ENCODE assay signal across 14 cellular contexts in genomic region chr20:52936368-52936986, GRCh38. TPM values are rescaled to one million over a fixed set of nuclear protein-coding genes. Genes with fewer than 3 reads are reported as not detected.
DNase-seq lines count a peak whose midpoint lies in the region; ATAC-seq and TF ChIP-seq lines count a peak whose summit lies in the region.
"Had no signal": no experiment of that assay in that cellular context is flagged by ENCODE, and none has a peak within 500 bp of the region (broad histone marks: within the 10 kb centered on the region; RNA-seq: fewer than 3 reads in every experiment).

No MANE protein-coding gene starts in this region.

- H3K27me3 ChIP-seq in trophoblast cell (ENCODE audit: insufficient read depth, low read length), result peaks cover 2% of the 10 kb centered on the region

- no peak overlapping the region for H2AFZ ChIP-seq in trophoblast cell (ENCODE audit: insufficient read depth, low read length, poor library complexity)
- H2AFZ ChIP-seq: PC-9 had no signal

- no peak overlapping the region for H2BK120ac ChIP-seq in trophoblast cell (ENCODE audit: insufficient read depth, low read length, poor library complexity)

- H4K12ac ChIP-seq in trophoblast cell (ENCODE audit: low read depth, low read length), result no peak overlapping the region

- H3K79me2 ChIP-seq in trophoblast cell (ENCODE audit: control insufficient read depth, insufficient read depth, low read length, poor library complexity), result no peaks in the 10 kb centered on the region

- H3K4me3 ChIP-seq in trophoblast cell (ENCODE audit: low read depth, low read length), result no peak overlapping the region
- H3K4me3 ChIP-seq: PC-9 had no signal

- H3K23ac ChIP-seq in trophoblast cell (ENCODE audit: low read length), result no peak overlapping the region

- no peak for TF ChIP-seq CTCF in VCaP (conservative IDR thresholded peaks at IDR 0.05)

- H4K91ac ChIP-seq in trophoblast cell (ENCODE audit: low read depth, low read length), result no peak overlapping the region

- no peak overlapping the region for H3K4me2 ChIP-seq in trophoblast cell (ENCODE audit: low read length)
- H3K4me2 ChIP-seq: PC-9 had no signal

- H3K4me1 ChIP-seq in trophoblast cell (ENCODE audit: control insufficient read depth in 1 of 2, insufficient read depth in 2 of 2, low read length in 2 of 2), result no peaks in the 10 kb centered on the region

- DNase-seq in DMS 273 (lab: John Stamatoyannopoulos, UW; ENCODE audit: unreplicated experiment), result peak; percentile 86
- DNase-seq in NCI-H446 (lab: John Stamatoyannopoulos, UW), result peak; percentile 58 to 81
- DNase-seq in kidney tubule cell (ENCODE audit: low spot score), result peak; percentile 42
- DNase-seq in NCI-H748 (lab: John Stamatoyannopoulos, UW; ENCODE audit: unreplicated experiment), result no peak
- DNase-seq in trophoblast cell, result no peak
- DNase-seq: CD4-positive, alpha-beta memory T cell; KBM-7; NCI-H1048; NCI-H510A treated with DMSO at 0.1 percent for 48 hours; PC-9; Right ventricle myocardium superior had no signal

- H3K36me3 ChIP-seq in trophoblast cell (ENCODE audit: control insufficient read depth in 1 of 2, insufficient read depth in 2 of 2, low read length in 2 of 2), result no peaks in the 10 kb centered on the region

- H2BK5ac ChIP-seq in trophoblast cell (ENCODE audit: low read depth, low read length, poor library complexity), result no peak overlapping the region

- H3K18ac ChIP-seq in trophoblast cell (ENCODE audit: low read length), result no peak overlapping the region

- ATAC-seq in HG03457 (IDR thresholded peaks at IDR 0.05; ENCODE audit: unreplicated experiment), result no peak
- ATAC-seq: SK-N-SH treated with all-trans-retinoic acid at 6 μM for 48 hours had no signal

- H3K14ac ChIP-seq in trophoblast cell (ENCODE audit: low read length), result no peak overlapping the region

- H3K27ac ChIP-seq in VCaP (peak overlapping the region; percentile 15; the same call in 1 of the 2 replicates), trophoblast cell (ENCODE audit: low read depth, low read length) (no peak overlapping the region)
- H3K27ac ChIP-seq: PC-9 had no signal

- H3K79me1 ChIP-seq in trophoblast cell (ENCODE audit: low read length), result no peaks in the 10 kb centered on the region

- H4K8ac ChIP-seq in trophoblast cell (ENCODE audit: low read depth, low read length), result no peak overlapping the region

- H3K4ac ChIP-seq in trophoblast cell (ENCODE audit: low read depth, low read length), result no peak overlapping the region

- no peaks in the 10 kb centered on the region for H3K9me3 ChIP-seq in trophoblast cell (ENCODE audit: insufficient read depth, low read depth, low read length)

- H2AK5ac ChIP-seq in trophoblast cell (ENCODE audit: low read length), result no peak overlapping the region

- no peak overlapping the region for H2BK12ac ChIP-seq in trophoblast cell (ENCODE audit: low read length)

- WGBS in trophoblast cell (ENCODE audit: extremely low coverage, insufficient coverage, insufficient read length), result no CpG with 5 or more reads among the region's 9 CpGs

- H3K9ac ChIP-seq in trophoblast cell (ENCODE audit: low read length), result no peak overlapping the region

RNA-seq across cellular contexts. Expression of gene TSHZ2, which starts 35.7 kb away (rescaled TPM):
- polyA plus RNA-seq in trophoblast cell (2013), result 0.14 and 0.22 TPM in 2 replicates

Comparison
In these comparisons a context has a peak if more than half of its experiments do, and no peak if none do; other contexts are left out.
1. DNase-seq: peak in DMS 273 (single experiment), NCI-H446 (2 of 2) and kidney tubule cell (single experiment); none in NCI-H748 (single experiment) and trophoblast cell (0 of 2).